8 cellular contexts compared by ENCODE assay signal in the genomic region with DNA sequence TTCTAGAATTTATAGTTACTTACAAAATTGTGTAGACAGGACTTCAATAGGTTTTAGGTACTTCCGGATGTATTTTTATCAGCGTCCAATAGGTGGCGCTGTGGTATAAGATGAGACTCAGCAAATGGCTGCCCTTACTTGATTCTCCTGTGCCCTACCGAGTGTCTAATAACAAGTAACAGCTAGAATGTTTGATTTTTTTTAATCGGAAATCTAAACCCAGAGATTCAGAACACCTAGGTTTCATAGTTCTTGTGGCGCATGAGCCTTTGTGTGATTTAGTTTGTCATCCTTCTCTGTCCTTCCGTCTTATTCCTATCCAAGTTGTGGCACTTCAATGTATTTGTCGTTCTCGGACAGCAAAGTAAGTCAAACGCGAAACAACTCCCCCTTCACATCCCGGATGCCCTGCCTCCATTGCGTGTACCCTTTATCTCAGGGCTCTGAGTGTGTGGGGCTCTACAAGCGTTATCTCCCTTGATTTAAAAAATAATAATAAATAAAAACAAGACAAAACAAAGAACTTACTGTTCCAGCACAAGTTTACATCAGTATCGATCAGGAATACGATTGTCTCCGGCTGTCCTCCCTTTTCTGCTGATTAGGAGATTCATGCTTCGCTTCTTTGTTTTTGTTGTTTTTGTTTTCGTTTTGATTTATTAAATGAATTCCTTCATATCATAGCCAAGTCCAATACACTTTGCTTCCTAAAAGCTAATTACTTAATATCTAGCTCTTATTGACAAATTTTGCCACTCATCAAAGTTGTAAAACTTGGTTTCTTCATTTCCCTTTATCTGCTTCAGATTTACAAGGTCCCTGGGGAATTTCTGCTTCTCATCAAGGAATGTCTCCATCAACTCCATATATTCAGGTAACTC. TPM values are rescaled to one million over a fixed set of nuclear protein-coding genes. Genes with fewer than 3 reads are reported as not detected.
DNase-seq lines count a peak whose midpoint lies in the region; ATAC-seq and TF ChIP-seq lines count a peak whose summit lies in the region.

No MANE protein-coding gene starts in this region.

- peak overlapping the region; percentile 41 to 74 for H3K9ac ChIP-seq in colonic mucosa (ENCODE audit: low read depth in 2 of 2, low read length in 2 of 2)

- POLR2A ChIA-PET in activated CD4-positive, alpha-beta T cell treated with anti-CD3 and anti-CD28 coated beads for 36 hours (lab: Charles Lee), result no interaction called here

- H3K9me3 ChIP-seq in colonic mucosa, result no peaks in the 10 kb centered on the region

- H3K4me1 Mint-ChIP-seq in activated CD4-positive, alpha-beta T cell treated with anti-CD3 and anti-CD28 coated beads for 36 hours, result peaks cover 15% of the 10 kb centered on the region

- no peaks in the 10 kb centered on the region for H3K27me3 Mint-ChIP-seq in activated CD4-positive, alpha-beta T cell treated with anti-CD3 and anti-CD28 coated beads for 36 hours

- no peaks in the 10 kb centered on the region for H3K36me3 Mint-ChIP-seq in activated CD4-positive, alpha-beta T cell treated with anti-CD3 and anti-CD28 coated beads for 36 hours (ENCODE audit: low read depth)

- no peaks in the 10 kb centered on the region for H3K9me3 Mint-ChIP-seq in activated CD4-positive, alpha-beta T cell treated with anti-CD3 and anti-CD28 coated beads for 36 hours (ENCODE audit: low read depth)

- H3K4me1 ChIP-seq in colonic mucosa, result no peaks in the 10 kb centered on the region

- peak overlapping the region; percentile 45 for H3K27ac ChIP-seq in colonic mucosa

- ATAC-seq in GM19043 (IDR thresholded peaks at IDR 0.05; ENCODE audit: low read depth, unreplicated experiment), result peak; percentile 92
- peak; percentile 93 for ATAC-seq in HG03432 (IDR thresholded peaks at IDR 0.05; ENCODE audit: unreplicated experiment)
- ATAC-seq in activated CD4-positive, alpha-beta T cell treated with anti-CD3 and anti-CD28 coated beads for 36 hours, result peak; percentile 97
- ATAC-seq in left lobe of liver, result peak; percentile 95

- H3K36me3 ChIP-seq in colonic mucosa, result no peaks in the 10 kb centered on the region

- intact Hi-C loops in activated CD4-positive, alpha-beta T cell treated with anti-CD3 and anti-CD28 coated beads for 36 hours (cut with DNase I, micrococcal nuclease), result loop anchor here (1.0 to 10.0 kb wide), 8 partner anchors 50 to 326 kb away; a partner anchor contains a TSS
- intact Hi-C loops in colonic mucosa (cut with DNase I), result loop anchor here (5.0 to 10.0 kb wide), 2 partner anchors 44 to 302 kb away; no protein-coding TSS in a partner anchor

- peak; percentile 91 for TF ChIP-seq CTCF in colonic mucosa (IDR thresholded peaks at IDR 0.05)

- peak overlapping the region; percentile 43 for H3K4me3 ChIP-seq in colonic mucosa

- DNase-seq in AML-193 (lab: John Stamatoyannopoulos, UW), result peak; percentile 86 to 88
- peak; percentile 92 for DNase-seq in NCI-H510A treated with DMSO at 0.1 percent for 48 hours (lab: John Stamatoyannopoulos, UW)
- peak; percentile 86 for DNase-seq in activated CD4-positive, alpha-beta T cell treated with anti-CD3 and anti-CD28 coated beads for 36 hours
- DNase-seq in colonic mucosa, result peak; percentile 84
- peak; percentile 77 for DNase-seq in left lobe of liver (ENCODE audit: low spot score)
- DNase-seq in stimulated activated CD4-positive, alpha-beta T cell treated with anti-CD3 and anti-CD28 coated beads, Interleukin-2, amount 100 ng/mL, for 48 hours, result peak; percentile 78 to 82

- CTCF ChIA-PET in activated CD4-positive, alpha-beta T cell treated with anti-CD3 and anti-CD28 coated beads for 36 hours (lab: Charles Lee), result interaction anchor here (0.6 to 2.2 kb wide), 25 partner anchors 13 to 462 kb away, joined by 3 to 10 read pairs (median 4); a partner anchor contains a TSS

- H3K27me3 ChIP-seq in colonic mucosa, result no peaks in the 10 kb centered on the region

- peak overlapping the region; percentile 70 for H3K4me3 Mint-ChIP-seq in activated CD4-positive, alpha-beta T cell treated with anti-CD3 and anti-CD28 coated beads for 36 hours

- peak overlapping the region; percentile 78 for H3K27ac Mint-ChIP-seq in activated CD4-positive, alpha-beta T cell treated with anti-CD3 and anti-CD28 coated beads for 36 hours

RNA-seq across cellular contexts. Expression of a gene that starts 50.7 kb away (rescaled TPM):
- 10 to 100 TPM; 44.1 to 45.1 TPM for total RNA-seq in activated CD4-positive, alpha-beta T cell treated with anti-CD3 and anti-CD28 coated beads for 36 hours
- total RNA-seq in colonic mucosa (10 to 100 TPM; 45.9 to 50.5 TPM), left lobe of liver (24.7 TPM)

Comparison
In these comparisons a context has a peak if more than half of its experiments do, and no peak if none do; other contexts are left out.
1. Peak in every context shown above with its lines: DNase-seq, ATAC-seq, H3K4me3 ChIP-seq and H3K27ac ChIP-seq.